ENCODE assay signal across 14 cellular contexts in genomic region chr10:86956841-86957448, GRCh38. TPM values are rescaled to one million over a fixed set of nuclear protein-coding genes. Genes with fewer than 3 reads are reported as not detected.
DNase-seq lines count a peak whose midpoint lies in the region; ATAC-seq and TF ChIP-seq lines count a peak whose summit lies in the region.
"Had no signal": no experiment of that assay in that cellular context is flagged by ENCODE, and none has a peak within 500 bp of the region (broad histone marks: within the 10 kb centered on the region; RNA-seq: fewer than 3 reads in every experiment).

No MANE protein-coding gene starts in this region.

- H3K79me2 ChIP-seq in mesendoderm (ENCODE audit: control insufficient read depth, insufficient read depth, low read length): no peaks in the 10 kb centered on the region

- no peak for ATAC-seq in Panc1
- ATAC-seq: activated T-cell treated with anti-CD3 and anti-CD28 coated beads, Interleukin-2, amount 50 U/mL, for 4 hours had no signal

- no peaks in the 10 kb centered on the region for H3K27me3 Mint-ChIP-seq in chondrocyte (ENCODE audit: low read depth)

- peaks cover 10% of the 10 kb centered on the region for H3K9me3 Mint-ChIP-seq in chondrocyte (ENCODE audit: low read depth)

- H3K9ac ChIP-seq in mesendoderm (ENCODE audit: low read length): no peak overlapping the region
- H3K9ac ChIP-seq: GM23248 had no signal

- H3K18ac ChIP-seq in mesendoderm (ENCODE audit: low read length): peak overlapping the region; percentile 72

- TF ChIP-seq CTCF in Panc1 (IDR thresholded peaks at IDR 0.05) (no peak), testis (IDR thresholded peaks at IDR 0.05) (no peak), chondrocyte (IDR thresholded peaks at IDR 0.05) (no peak)

- intact Hi-C loops in Panc1 (cut with micrococcal nuclease; ENCODE audit: unreplicated experiment): no loop called here
- intact Hi-C loops in testis (cut with DNase I; ENCODE audit: low total_unique reads): no loop called here

- H3K4me3 ChIP-seq in Panc1 (ENCODE audit: low read depth in 2 of 2, low read length in 2 of 2): no peak overlapping the region
- H3K4me3 ChIP-seq in mesendoderm (ENCODE audit: low read length): no peak overlapping the region
- no peak overlapping the region for H3K4me3 ChIP-seq in testis
- H3K4me3 ChIP-seq: GM23248 had no signal

- H3K4me1 ChIP-seq in Panc1 (ENCODE audit: control insufficient read depth, insufficient read depth, low read length) (peaks cover 60% of the 10 kb centered on the region), mesendoderm (ENCODE audit: control insufficient read depth, low read depth, low read length) (peaks cover 35% of the 10 kb centered on the region), testis (peaks cover 64% of the 10 kb centered on the region)

- no peak for DNase-seq in Panc1 (ENCODE audit: low read depth, low spot score)
- DNase-seq in dermis blood vessel endothelial cell: peak; percentile 37
- DNase-seq in mesendoderm: no peak
- no peak for DNase-seq in testis
- DNase-seq in cortex of kidney (lab: John Stamatoyannopoulos, UW): no peak
- no peak for DNase-seq in NCI-H128 (lab: John Stamatoyannopoulos, UW; ENCODE audit: unreplicated experiment)
- no peak for DNase-seq in chondrocyte (ENCODE audit: low spot score)
- DNase-seq: activated CD4-positive, alpha-beta T cell treated with anti-CD3 and anti-CD28 coated beads for 1 hour; activated T-cell treated with anti-CD3 and anti-CD28 coated beads, Interleukin-2, amount 50 U/mL, for 4 hours; GM23248; MM.1S; NCI-H2171 had no signal

- H4K8ac ChIP-seq in mesendoderm (ENCODE audit: low read depth, low read length): no peak overlapping the region

- H2BK120ac ChIP-seq in mesendoderm (ENCODE audit: low read depth, low read length): no peak overlapping the region

- H3K36me3 ChIP-seq in Panc1 (ENCODE audit: control insufficient read depth, insufficient read depth, low read length) (no peaks in the 10 kb centered on the region), mesendoderm (ENCODE audit: control insufficient read depth, insufficient read depth, low read length) (no peaks in the 10 kb centered on the region), testis (ENCODE audit: low read depth, missing control alignments) (no peaks in the 10 kb centered on the region)

- peaks cover 54% of the 10 kb centered on the region for H3K4me1 Mint-ChIP-seq in chondrocyte (ENCODE audit: low read depth)
- H3K4me1 Mint-ChIP-seq: memory B cell had no signal

- no peak overlapping the region for H2BK15ac ChIP-seq in mesendoderm (replicated peaks; ENCODE audit: low read depth)

- H3K79me1 ChIP-seq in mesendoderm (ENCODE audit: low read length): no peaks in the 10 kb centered on the region

- CTCF ChIA-PET in Panc1 (lab: Charles Lee): interaction anchor here (0.8 to 2.4 kb wide), 4 partner anchors 10 to 17 kb away, joined by 3 to 25 read pairs (median 5); no protein-coding TSS in a partner anchor

- H3K27me3 ChIP-seq in Panc1 (ENCODE audit: control insufficient read depth, insufficient read depth, low read length): no peaks in the 10 kb centered on the region
- H3K27me3 ChIP-seq in mesendoderm (ENCODE audit: insufficient read depth, low read length, poor library complexity): no peaks in the 10 kb centered on the region
- H3K27me3 ChIP-seq in testis: no peaks in the 10 kb centered on the region

- H3K36me3 Mint-ChIP-seq in chondrocyte (ENCODE audit: low read depth): peaks cover 3% of the 10 kb centered on the region

- no TSS peak for BruUV-seq in Panc1 (replicated peaks; lab: Mats Ljungman, UMichigan)

- no peak overlapping the region for H3K4me2 ChIP-seq in mesendoderm (ENCODE audit: low read length)

- no peak overlapping the region for H2BK5ac ChIP-seq in mesendoderm (ENCODE audit: low read length)

- in situ Hi-C loops in Panc1 (cut with HindIII; ENCODE audit: low pct_unique_long_range_greater_than_20kb, low sequenced_read_pairs): no loop called here

- POLR2A ChIA-PET in Panc1 (lab: Charles Lee): no interaction called here

- no peak overlapping the region for H4K5ac ChIP-seq in mesendoderm (ENCODE audit: low read length)

- no peak for TF ChIP-seq POLR2A in testis (IDR thresholded peaks at IDR 0.05)

- peak overlapping the region; percentile 65 for H3K56ac ChIP-seq in mesendoderm (ENCODE audit: low read length)

- peak overlapping the region; percentile 39 for H3K4ac ChIP-seq in mesendoderm (ENCODE audit: low read depth, low read length)

- H3K4me3 Mint-ChIP-seq in chondrocyte (ENCODE audit: unreplicated experiment): no peak overlapping the region
- H3K4me3 Mint-ChIP-seq: activated T-cell treated with anti-CD3 and anti-CD28 coated beads, Interleukin-2, amount 50 U/mL, for 4 hours; memory B cell had no signal

- H3K23ac ChIP-seq in mesendoderm (ENCODE audit: low read length): no peak overlapping the region

- H2AK5ac ChIP-seq in mesendoderm (ENCODE audit: low read length): peak overlapping the region; percentile 64

- no peak overlapping the region for H3K27ac Mint-ChIP-seq in chondrocyte (ENCODE audit: unreplicated experiment)
- H3K27ac Mint-ChIP-seq: memory B cell had no signal

- WGBS in mesendoderm (ENCODE audit: extremely low coverage, insufficient coverage, low lambda C conversion rate): no CpG with 5 or more reads among the region's 7 CpGs
- 69 to 86% methylated on average over 1 to 7 of the region's 7 CpGs for WGBS in testis, 2 donors

- H3K27ac ChIP-seq in Panc1 (ENCODE audit: low read length): peak overlapping the region; percentile 51
- no peak overlapping the region for H3K27ac ChIP-seq in mesendoderm (ENCODE audit: low read depth, low read length)
- H3K27ac ChIP-seq in testis: peak overlapping the region; percentile 24 to 87
- H3K27ac ChIP-seq: C4-2B, GM23248 had no signal

- H3K9me3 ChIP-seq in Panc1 (ENCODE audit: control insufficient read depth, insufficient read depth, low read depth, low read length) (no peaks in the 10 kb centered on the region), testis (no peaks in the 10 kb centered on the region)

RNA-seq across cellular contexts. Expression of gene MMRN2, which starts 0.5 kb away (rescaled TPM):
- total RNA-seq in Panc1 (2021; ENCODE audit: unreplicated experiment): 1.0 TPM
- 1.1 TPM for polyA plus RNA-seq in Panc1 (2012; ENCODE audit: insufficient read length)
- 465 and 483 TPM in 2 replicates for total RNA-seq in dermis blood vessel endothelial cell
- polyA plus RNA-seq in mesendoderm (2013, experiment 1 of 2): 0.46 TPM
- 0.29 TPM for polyA plus RNA-seq in mesendoderm (2013, experiment 2 of 2)
- total RNA-seq in testis: 10 to 100 TPM; 14.9 to 19.1 TPM
- polyA plus RNA-seq in testis (ENCODE audit: insufficient read depth, low read depth, low replicate concordance): 21.2 TPM
- 0.31 to 0.92 TPM (median 0.40 TPM) in 3 replicates for total RNA-seq in chondrocyte

RNA-seq across cellular contexts. Expression of gene SNCG, which starts 1.5 kb away (rescaled TPM):
- 5.2 TPM for total RNA-seq in Panc1 (2021; ENCODE audit: unreplicated experiment)
- 10.0 TPM for polyA plus RNA-seq in Panc1 (2012; ENCODE audit: insufficient read length)
- total RNA-seq in dermis blood vessel endothelial cell: 111 and 117 TPM in 2 replicates
- 2.8 TPM for polyA plus RNA-seq in mesendoderm (2013, experiment 1 of 2)
- 3.3 TPM for polyA plus RNA-seq in mesendoderm (2013, experiment 2 of 2)
- 1 to 10 TPM; 8.3 to 8.9 TPM for total RNA-seq in testis
- polyA plus RNA-seq in testis (ENCODE audit: insufficient read depth, low read depth, low replicate concordance): 30.3 TPM
- total RNA-seq in chondrocyte: 1.2 to 2.2 TPM (median 1.5 TPM) in 3 replicates

RNA-seq across cellular contexts. Expression of gene ADIRF, which starts 11.3 kb away (rescaled TPM):
- 14.8 TPM for total RNA-seq in Panc1 (2021; ENCODE audit: unreplicated experiment)
- polyA plus RNA-seq in Panc1 (2012; ENCODE audit: insufficient read length): 26.4 TPM
- 12.8 and 23.8 TPM in 2 replicates for total RNA-seq in dermis blood vessel endothelial cell
- polyA plus RNA-seq in mesendoderm (2013, experiment 1 of 2): 0.06 TPM
- 0.17 TPM for polyA plus RNA-seq in mesendoderm (2013, experiment 2 of 2)
- 10 to 100 TPM; 21.4 to 35.0 TPM for total RNA-seq in testis
- 85.6 TPM for polyA plus RNA-seq in testis (ENCODE audit: insufficient read depth, low read depth, low replicate concordance)
- total RNA-seq in chondrocyte: 0.54 to 0.65 TPM in 2 of 3 replicates, not detected in the other

Comparison
In these comparisons a context has a peak if more than half of its experiments do, and no peak if none do; other contexts are left out.
1. RNA of gene MMRN2, which starts 0.5 kb away (total RNA-seq): 465 to 483 TPM in dermis blood vessel endothelial cell; 14.9 to 19.1 TPM in testis, 1.0 TPM in Panc1 (single experiment) and 0.31 to 0.92 TPM in chondrocyte; every median in the first group is over 10 times any median in the second.
2. RNA of gene SNCG, which starts 1.5 kb away (total RNA-seq): 111 to 117 TPM in dermis blood vessel endothelial cell; 8.3 to 8.9 TPM in testis, 5.2 TPM in Panc1 (single experiment) and 1.2 to 2.2 TPM in chondrocyte; every median in the first group is over 10 times any median in the second.